1 cellular context compared by ENCODE assay signal in genomic region chr5:179795049-179795862, GRCh38.
TF ChIP-seq lines count a peak whose summit lies in the region.

No MANE protein-coding gene starts in this region.

TF ChIP-seq in HepG2, 621 proteins besides CTCF, POLR2A, EP300 and RAD21 (continued from another document and continues in another):
- no peak for TF ChIP-seq DZIP1 (CRISPR knock-in tag; IDR thresholded peaks at IDR 0.05)
- TF ChIP-seq, protein P1, sequence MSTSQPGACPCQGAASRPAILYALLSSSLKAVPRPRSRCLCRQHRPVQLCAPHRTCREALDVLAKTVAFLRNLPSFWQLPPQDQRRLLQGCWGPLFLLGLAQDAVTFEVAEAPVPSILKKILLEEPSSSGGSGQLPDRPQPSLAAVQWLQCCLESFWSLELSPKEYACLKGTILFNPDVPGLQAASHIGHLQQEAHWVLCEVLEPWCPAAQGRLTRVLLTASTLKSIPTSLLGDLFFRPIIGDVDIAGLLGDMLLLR (CRISPR knock-in tag; IDR thresholded peaks at IDR 0.05) = 0 out of 2 replicates have a peak, but pooled peaks have one; percentile 68
- TF ChIP-seq, protein P2, sequence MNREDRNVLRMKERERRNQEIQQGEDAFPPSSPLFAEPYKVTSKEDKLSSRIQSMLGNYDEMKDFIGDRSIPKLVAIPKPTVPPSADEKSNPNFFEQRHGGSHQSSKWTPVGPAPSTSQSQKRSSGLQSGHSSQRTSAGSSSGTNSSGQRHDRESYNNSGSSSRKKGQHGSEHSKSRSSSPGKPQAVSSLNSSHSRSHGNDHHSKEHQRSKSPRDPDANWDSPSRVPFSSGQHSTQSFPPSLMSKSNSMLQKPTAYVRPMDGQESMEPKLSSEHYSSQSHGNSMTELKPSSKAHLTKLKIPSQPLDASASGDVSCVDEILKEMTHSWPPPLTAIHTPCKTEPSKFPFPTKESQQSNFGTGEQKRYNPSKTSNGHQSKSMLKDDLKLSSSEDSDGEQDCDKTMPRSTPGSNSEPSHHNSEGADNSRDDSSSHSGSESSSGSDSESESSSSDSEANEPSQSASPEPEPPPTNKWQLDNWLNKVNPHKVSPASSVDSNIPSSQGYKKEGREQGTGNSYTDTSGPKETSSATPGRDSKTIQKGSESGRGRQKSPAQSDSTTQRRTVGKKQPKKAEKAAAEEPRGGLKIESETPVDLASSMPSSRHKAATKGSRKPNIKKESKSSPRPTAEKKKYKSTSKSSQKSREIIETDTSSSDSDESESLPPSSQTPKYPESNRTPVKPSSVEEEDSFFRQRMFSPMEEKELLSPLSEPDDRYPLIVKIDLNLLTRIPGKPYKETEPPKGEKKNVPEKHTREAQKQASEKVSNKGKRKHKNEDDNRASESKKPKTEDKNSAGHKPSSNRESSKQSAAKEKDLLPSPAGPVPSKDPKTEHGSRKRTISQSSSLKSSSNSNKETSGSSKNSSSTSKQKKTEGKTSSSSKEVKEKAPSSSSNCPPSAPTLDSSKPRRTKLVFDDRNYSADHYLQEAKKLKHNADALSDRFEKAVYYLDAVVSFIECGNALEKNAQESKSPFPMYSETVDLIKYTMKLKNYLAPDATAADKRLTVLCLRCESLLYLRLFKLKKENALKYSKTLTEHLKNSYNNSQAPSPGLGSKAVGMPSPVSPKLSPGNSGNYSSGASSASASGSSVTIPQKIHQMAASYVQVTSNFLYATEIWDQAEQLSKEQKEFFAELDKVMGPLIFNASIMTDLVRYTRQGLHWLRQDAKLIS (CRISPR knock-in tag; IDR thresholded peaks at IDR 0.05) = no peak
- TF ChIP-seq ZNF546 (CRISPR knock-in tag; conservative IDR thresholded peaks at IDR 0.05) = no peak
- TF ChIP-seq MIER3 (CRISPR knock-in tag; IDR thresholded peaks at IDR 0.05; ENCODE audit: borderline replicate concordance) = 0 out of 2 replicates have a peak, but pooled peaks have one; percentile 10
- no peak for TF ChIP-seq KAT8 (CRISPR knock-in tag; IDR thresholded peaks at IDR 0.05)
- TF ChIP-seq, protein P3, sequence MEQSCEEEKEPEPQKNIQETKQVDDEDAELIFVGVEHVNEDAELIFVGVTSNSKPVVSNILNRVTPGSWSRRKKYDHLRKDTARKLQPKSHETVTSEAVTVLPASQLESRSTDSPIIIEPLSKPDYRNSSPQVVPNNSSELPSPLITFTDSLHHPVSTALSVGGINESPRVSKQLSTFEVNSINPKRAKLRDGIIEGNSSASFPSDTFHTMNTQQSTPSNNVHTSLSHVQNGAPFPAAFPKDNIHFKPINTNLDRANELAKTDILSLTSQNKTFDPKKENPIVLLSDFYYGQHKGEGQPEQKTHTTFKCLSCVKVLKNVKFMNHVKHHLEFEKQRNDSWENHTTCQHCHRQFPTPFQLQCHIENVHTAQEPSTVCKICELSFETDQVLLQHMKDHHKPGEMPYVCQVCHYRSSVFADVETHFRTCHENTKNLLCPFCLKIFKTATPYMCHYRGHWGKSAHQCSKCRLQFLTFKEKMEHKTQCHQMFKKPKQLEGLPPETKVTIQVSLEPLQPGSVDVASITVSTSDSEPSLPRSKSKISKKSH (CRISPR knock-in tag; IDR thresholded peaks at IDR 0.05; ENCODE audit: borderline replicate concordance) = no peak
- TF ChIP-seq HNRNPH1 (optimal IDR thresholded peaks at IDR 0.05; ENCODE audit: low read depth, low read length) = no peak
- TF ChIP-seq SPEN (CRISPR knock-in tag; IDR thresholded peaks at IDR 0.05; ENCODE audit: low read depth) = no peak
- no peak for TF ChIP-seq ZNF225 (CRISPR knock-in tag; IDR thresholded peaks at IDR 0.05)
- no peak for TF ChIP-seq NBN (conservative IDR thresholded peaks at IDR 0.05)
- no peak for TF ChIP-seq HOXA3 (CRISPR knock-in tag; IDR thresholded peaks at IDR 0.05)
- peak; percentile 52; the same call in 1 of the 2 replicates for TF ChIP-seq ARHGAP35 (CRISPR knock-in tag; IDR thresholded peaks at IDR 0.05; ENCODE audit: borderline replicate concordance)
- TF ChIP-seq MBD4 (IDR thresholded peaks at IDR 0.05; ENCODE audit: borderline replicate concordance, low read length) = no peak
- TF ChIP-seq SP2 (CRISPR knock-in tag; IDR thresholded peaks at IDR 0.05) = no peak
- no peak for TF ChIP-seq NR2F6 (IDR thresholded peaks at IDR 0.05)
- no peak for TF ChIP-seq NR2F6 (CRISPR knock-in tag; IDR thresholded peaks at IDR 0.05)
- TF ChIP-seq, protein P4, sequence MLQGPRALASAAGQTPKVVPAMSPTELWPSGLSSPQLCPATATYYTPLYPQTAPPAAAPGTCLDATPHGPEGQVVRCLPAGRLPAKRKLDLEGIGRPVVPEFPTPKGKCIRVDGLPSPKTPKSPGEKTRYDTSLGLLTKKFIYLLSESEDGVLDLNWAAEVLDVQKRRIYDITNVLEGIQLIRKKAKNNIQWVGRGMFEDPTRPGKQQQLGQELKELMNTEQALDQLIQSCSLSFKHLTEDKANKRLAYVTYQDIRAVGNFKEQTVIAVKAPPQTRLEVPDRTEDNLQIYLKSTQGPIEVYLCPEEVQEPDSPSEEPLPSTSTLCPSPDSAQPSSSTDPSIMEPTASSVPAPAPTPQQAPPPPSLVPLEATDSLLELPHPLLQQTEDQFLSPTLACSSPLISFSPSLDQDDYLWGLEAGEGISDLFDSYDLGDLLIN (CRISPR knock-in tag; IDR thresholded peaks at IDR 0.05; ENCODE audit: borderline replicate concordance) = no peak
- no peak for TF ChIP-seq ADNP (CRISPR knock-in tag; IDR thresholded peaks at IDR 0.05)
- TF ChIP-seq ZBTB3 (CRISPR knock-in tag; IDR thresholded peaks at IDR 0.05; ENCODE audit: borderline replicate concordance, low read depth) = no peak
- TF ChIP-seq, protein P5, sequence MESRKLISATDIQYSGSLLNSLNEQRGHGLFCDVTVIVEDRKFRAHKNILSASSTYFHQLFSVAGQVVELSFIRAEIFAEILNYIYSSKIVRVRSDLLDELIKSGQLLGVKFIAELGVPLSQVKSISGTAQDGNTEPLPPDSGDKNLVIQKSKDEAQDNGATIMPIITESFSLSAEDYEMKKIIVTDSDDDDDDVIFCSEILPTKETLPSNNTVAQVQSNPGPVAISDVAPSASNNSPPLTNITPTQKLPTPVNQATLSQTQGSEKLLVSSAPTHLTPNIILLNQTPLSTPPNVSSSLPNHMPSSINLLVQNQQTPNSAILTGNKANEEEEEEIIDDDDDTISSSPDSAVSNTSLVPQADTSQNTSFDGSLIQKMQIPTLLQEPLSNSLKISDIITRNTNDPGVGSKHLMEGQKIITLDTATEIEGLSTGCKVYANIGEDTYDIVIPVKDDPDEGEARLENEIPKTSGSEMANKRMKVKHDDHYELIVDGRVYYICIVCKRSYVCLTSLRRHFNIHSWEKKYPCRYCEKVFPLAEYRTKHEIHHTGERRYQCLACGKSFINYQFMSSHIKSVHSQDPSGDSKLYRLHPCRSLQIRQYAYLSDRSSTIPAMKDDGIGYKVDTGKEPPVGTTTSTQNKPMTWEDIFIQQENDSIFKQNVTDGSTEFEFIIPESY (CRISPR knock-in tag; IDR thresholded peaks at IDR 0.05) = no peak
- no peak for TF ChIP-seq RFX5 (IDR thresholded peaks at IDR 0.05; ENCODE audit: low read depth, low read length)
- peak; percentile 26; the same call in 1 of the 2 replicates for TF ChIP-seq CAMTA2 (CRISPR knock-in tag; IDR thresholded peaks at IDR 0.05; ENCODE audit: borderline replicate concordance)
- TF ChIP-seq GLI4 (CRISPR knock-in tag; IDR thresholded peaks at IDR 0.05; ENCODE audit: borderline replicate concordance) = no peak
- no peak for TF ChIP-seq TAF15 (IDR thresholded peaks at IDR 0.05; ENCODE audit: low read depth, low read length, poor library complexity, severe bottlenecking)
- no peak for TF ChIP-seq EZH2 (conservative IDR thresholded peaks at IDR 0.05; ENCODE audit: low read depth, low read length)
- no peak for TF ChIP-seq ZNF276 (CRISPR knock-in tag; IDR thresholded peaks at IDR 0.05; ENCODE audit: low read depth)
- TF ChIP-seq ZBTB40 (IDR thresholded peaks at IDR 0.05) = no peak
- no peak for TF ChIP-seq ZBTB40 (CRISPR knock-in tag; IDR thresholded peaks at IDR 0.05)
- no peak for TF ChIP-seq ZNF607 (CRISPR knock-in tag; IDR thresholded peaks at IDR 0.05; ENCODE audit: borderline replicate concordance)
- TF ChIP-seq GMEB2 (CRISPR knock-in tag; IDR thresholded peaks at IDR 0.05; ENCODE audit: low read depth) = no peak
- TF ChIP-seq HMG20A (CRISPR knock-in tag; IDR thresholded peaks at IDR 0.05; ENCODE audit: borderline replicate concordance) = no peak
